16 cellular contexts compared by ENCODE assay signal in the genomic region with DNA sequence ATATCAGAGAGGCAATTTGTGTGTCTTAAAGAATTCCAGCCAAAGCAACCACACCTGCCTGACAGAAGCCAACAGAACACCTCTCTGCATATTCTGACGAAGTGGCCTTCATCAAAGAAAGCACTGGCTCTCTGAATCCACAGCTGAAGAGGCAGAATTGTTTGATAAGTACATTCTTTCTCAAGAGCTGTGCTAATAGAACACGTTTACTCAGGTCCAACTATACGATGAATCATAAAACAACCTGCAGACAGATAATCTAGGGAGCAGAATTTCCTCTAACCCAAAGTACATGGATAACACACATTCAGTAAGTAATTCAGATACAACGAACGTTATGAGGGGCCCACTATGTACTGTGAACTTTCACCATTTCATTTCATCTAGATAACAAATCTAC. TPM values are rescaled to one million over a fixed set of nuclear protein-coding genes. Genes with fewer than 3 reads are reported as not detected.
"Had no signal": no experiment of that assay in that cellular context is flagged by ENCODE, and none has a peak within 500 bp of the region (broad histone marks: within the 10 kb centered on the region; RNA-seq: fewer than 3 reads in every experiment).

No MANE protein-coding gene starts in this region.

- H3K36me3 Mint-ChIP-seq: activated naive CD4-positive, alpha-beta T cell treated with anti-CD3 and anti-CD28 coated beads, Interleukin-2, amount 50 U/mL, for 72 hours; brain had no signal

- H3K36me3 ChIP-seq: esophagus muscularis mucosa had no signal

- H3K4me3 ChIP-seq: esophagus muscularis mucosa, testis had no signal

- DNase-seq: activated CD4-positive, alpha-beta T cell treated with anti-CD3 and anti-CD28 coated beads, Interleukin-2, amount 50 U/mL, for 4 hours; activated CD4-positive, CD25-positive, alpha-beta regulatory T cell treated with anti-CD3 and anti-CD28 coated beads, Interleukin-2, amount 50 U/mL, for 72 hours; activated effector memory CD4-positive, alpha-beta T cell treated with anti-CD3 and anti-CD28 coated beads, Interleukin-2, amount 50 U/mL, for 16 hours; activated T-cell treated with anti-CD3 and anti-CD28 coated beads, Interleukin-2, amount 50 U/mL, for 1 hour; amygdala; cerebellar nuclear complex; dermis blood vessel endothelial cell; endodermal cell; stimulated activated CD4-positive, alpha-beta T cell treated with anti-CD3 and anti-CD28 coated beads, Interleukin-15, amount 100 ng/mL, for 24 hours; stimulated activated CD4-positive, alpha-beta T cell treated with anti-CD3 and anti-CD28 coated beads, Interleukin-4, amount 100 ng/mL, for 24 hours; T-helper 9 cell; testis had no signal

- ATAC-seq: activated naive CD4-positive, alpha-beta T cell treated with anti-CD3 and anti-CD28 coated beads, Interleukin-2, amount 50 U/mL, for 72 hours had no signal

- H3K4me3 Mint-ChIP-seq: brain; endodermal cell; stimulated activated naive CD8-positive, alpha-beta T cell treated with anti-CD3 and anti-CD28 coated beads, Interleukin-15, Interleukin-2, amounts not matched to agents 100 ng/mL and 50 ng/mL, for 24 hours had no signal

- H3K27ac ChIP-seq: esophagus muscularis mucosa, testis had no signal

- H3K9me3 ChIP-seq: esophagus muscularis mucosa, testis had no signal

- H3K4me1 ChIP-seq: testis had no signal

- H3K9me3 Mint-ChIP-seq: activated naive CD4-positive, alpha-beta T cell treated with anti-CD3 and anti-CD28 coated beads, Interleukin-2, amount 50 U/mL, for 72 hours; brain; stimulated activated naive CD8-positive, alpha-beta T cell treated with anti-CD3 and anti-CD28 coated beads, Interleukin-15, Interleukin-2, amounts not matched to agents 100 ng/mL and 50 ng/mL, for 24 hours had no signal

- H3K27ac Mint-ChIP-seq: activated naive CD4-positive, alpha-beta T cell treated with anti-CD3 and anti-CD28 coated beads, Interleukin-2, amount 50 U/mL, for 72 hours; brain; endodermal cell; stimulated activated naive CD8-positive, alpha-beta T cell treated with anti-CD3 and anti-CD28 coated beads, Interleukin-15, Interleukin-2, amounts not matched to agents 100 ng/mL and 50 ng/mL, for 24 hours had no signal

- H3K27me3 ChIP-seq: esophagus muscularis mucosa, testis had no signal

RNA-seq across cellular contexts. Expression of gene ALDH1A2, which starts 25.4 kb away (rescaled TPM):
- total RNA-seq: activated naive CD4-positive, alpha-beta T cell treated with anti-CD3 and anti-CD28 coated beads, Interleukin-2, amount 50 U/mL, for 72 hours; endodermal cell had no signal
